In genomic region chr17:78058581-78058980, GRCh38 we compare ENCODE assay signal across 16 cellular contexts.
"Had no signal": no experiment of that assay in that cellular context is flagged by ENCODE, and none has a peak within 500 bp of the region (broad histone marks: within the 10 kb centered on the region; RNA-seq: fewer than 3 reads in every experiment).

No MANE protein-coding gene starts in this region.

- H3K27me3 ChIP-seq: body of pancreas, esophagus muscularis mucosa, pancreas had no signal

- H3K4me3 ChIP-seq: body of pancreas, esophagus muscularis mucosa, pancreas, smooth muscle cell had no signal

- H3K4me3 Mint-ChIP-seq: activated CD8-positive, alpha-beta T cell treated with anti-CD3 and anti-CD28 coated beads, Interleukin-2, amount 10 ng/mL, durations not matched to agents 7 days and 5 days; activated naive CD4-positive, alpha-beta T cell treated with anti-CD3 and anti-CD28 coated beads, Interleukin-2, amount 10 ng/mL, durations not matched to agents 7 days and 5 days; dendritic cell treated with granulocyte-macrophage colony-stimulating factor and Interleukin-4, amounts not matched to agents 40 ng/mL and 50 ng/mL, for 4 days; memory B cell; stimulated activated memory B cell treated with anti-CD40 and anti-IgM and Interleukin-4, amounts not matched to agents 10 μg/mL and 1 μg/mL and 100 μg/mL, for 72 hours; type B pancreatic cell; WTC11 had no signal

- H3K36me3 Mint-ChIP-seq: stimulated activated memory B cell treated with anti-CD40 and anti-IgM and Interleukin-4, amounts not matched to agents 10 μg/mL and 1 μg/mL and 100 μg/mL, for 72 hours had no signal

- H3K27ac Mint-ChIP-seq: activated CD8-positive, alpha-beta T cell treated with anti-CD3 and anti-CD28 coated beads, Interleukin-2, amount 10 ng/mL, durations not matched to agents 7 days and 5 days; activated naive CD4-positive, alpha-beta T cell treated with anti-CD3 and anti-CD28 coated beads, Interleukin-2, amount 10 ng/mL, durations not matched to agents 7 days and 5 days; dendritic cell treated with granulocyte-macrophage colony-stimulating factor and Interleukin-4, amounts not matched to agents 40 ng/mL and 50 ng/mL, for 4 days; memory B cell; stimulated activated memory B cell treated with anti-CD40 and anti-IgM and Interleukin-4, amounts not matched to agents 10 μg/mL and 1 μg/mL and 100 μg/mL, for 72 hours had no signal

- ATAC-seq: activated CD8-positive, alpha-beta T cell treated with anti-CD3 and anti-CD28 coated beads, Interleukin-2, amount 10 ng/mL, durations not matched to agents 7 days and 5 days; body of pancreas; stimulated activated memory B cell treated with anti-CD40 and anti-IgM and Interleukin-4, amounts not matched to agents 10 μg/mL and 1 μg/mL and 100 μg/mL, for 72 hours; WTC11 had no signal

- H3K4me2 ChIP-seq: smooth muscle cell had no signal

- H3K27ac ChIP-seq: body of pancreas, pancreas had no signal

- DNase-seq: activated CD4-positive, alpha-beta T cell treated with anti-CD3 and anti-CD28 coated beads for 48 hours; activated CD8-positive, alpha-beta memory T cell treated with anti-CD3 and anti-CD28 coated beads, Interleukin-2, amount 50 U/mL, for 48 hours; activated CD8-positive, alpha-beta T cell treated with anti-CD3 and anti-CD28 coated beads, Interleukin-2, amount 10 ng/mL, durations not matched to agents 7 days and 5 days; activated naive CD4-positive, alpha-beta T cell treated with anti-CD3 and anti-CD28 coated beads, Interleukin-2, amount 10 ng/mL, durations not matched to agents 7 days and 5 days; body of pancreas; cerebellar nuclear complex; glutamatergic neuron; pancreas; retina had no signal

- H3K4me1 ChIP-seq: body of pancreas, pancreas had no signal

- H3K9me3 ChIP-seq: body of pancreas, esophagus muscularis mucosa, pancreas had no signal

- H3K9me3 Mint-ChIP-seq: activated naive CD4-positive, alpha-beta T cell treated with anti-CD3 and anti-CD28 coated beads, Interleukin-2, amount 10 ng/mL, durations not matched to agents 7 days and 5 days; dendritic cell treated with granulocyte-macrophage colony-stimulating factor and Interleukin-4, amounts not matched to agents 40 ng/mL and 50 ng/mL, for 4 days; memory B cell; stimulated activated memory B cell treated with anti-CD40 and anti-IgM and Interleukin-4, amounts not matched to agents 10 μg/mL and 1 μg/mL and 100 μg/mL, for 72 hours; type B pancreatic cell; WTC11 had no signal

- H3K27me3 Mint-ChIP-seq: activated naive CD4-positive, alpha-beta T cell treated with anti-CD3 and anti-CD28 coated beads, Interleukin-2, amount 10 ng/mL, durations not matched to agents 7 days and 5 days; dendritic cell treated with granulocyte-macrophage colony-stimulating factor and Interleukin-4, amounts not matched to agents 40 ng/mL and 50 ng/mL, for 4 days; memory B cell; stimulated activated memory B cell treated with anti-CD40 and anti-IgM and Interleukin-4, amounts not matched to agents 10 μg/mL and 1 μg/mL and 100 μg/mL, for 72 hours; type B pancreatic cell had no signal

- H3K4me1 Mint-ChIP-seq: activated naive CD4-positive, alpha-beta T cell treated with anti-CD3 and anti-CD28 coated beads, Interleukin-2, amount 10 ng/mL, durations not matched to agents 7 days and 5 days; stimulated activated memory B cell treated with anti-CD40 and anti-IgM and Interleukin-4, amounts not matched to agents 10 μg/mL and 1 μg/mL and 100 μg/mL, for 72 hours; WTC11 had no signal
